ENCODE assay signal across 19 cellular contexts in genomic region chr6:39893286-39893685, GRCh38. TPM values are rescaled to one million over a fixed set of nuclear protein-coding genes. Genes with fewer than 3 reads are reported as not detected.
"Had no signal": no experiment of that assay in that cellular context is flagged by ENCODE, and none has a peak within 500 bp of the region (broad histone marks: within the 10 kb centered on the region; RNA-seq: fewer than 3 reads in every experiment).

No MANE protein-coding gene starts in this region.

- DNase-seq: activated CD4-positive, alpha-beta memory T cell treated with anti-CD3 and anti-CD28 coated beads, Interleukin-2, amount 10 ng/mL, durations not matched to agents 7 days and 5 days; activated CD4-positive, alpha-beta T cell treated with anti-CD3 and anti-CD28 coated beads for 36 hours; activated CD4-positive, alpha-beta T cell treated with anti-CD3 and anti-CD28 coated beads, Interleukin-2, amount 50 U/mL, for 1 hour; activated naive CD4-positive, alpha-beta T cell; activated T-cell treated with anti-CD3 and anti-CD28 coated beads, Interleukin-2, amount 50 U/mL, for 72 hours; central memory CD4-positive, alpha-beta T cell; Kasumi-1; NCI-H1436 treated with DMSO at 0.1 percent for 48 hours; NCI-H187 treated with DMSO at 0.1 percent for 48 hours; NCI-H2171 treated with DMSO at 0.1 percent for 48 hours; Right ventricle myocardium superior; SK-N-SH; T-helper 1 cell had no signal

- H3K36me3 ChIP-seq: SJCRH30, WERI-Rb-1 had no signal

- H3K9me3 ChIP-seq: ascending aorta, body of pancreas, SJCRH30, SK-N-SH had no signal

- ATAC-seq: activated CD4-positive, alpha-beta T cell treated with anti-CD3 and anti-CD28 coated beads for 36 hours; activated naive CD8-positive, alpha-beta T cell treated with anti-CD3 and anti-CD28 coated beads, Interleukin-2, amount 50 U/mL, for 24 hours had no signal

- H3K27me3 ChIP-seq: ascending aorta, body of pancreas, SJCRH30 had no signal

- H3K27ac ChIP-seq: body of pancreas, RWPE1, SJCRH30, WERI-Rb-1 had no signal

- H3K4me3 ChIP-seq: ascending aorta, body of pancreas, SJCRH30 had no signal

RNA-seq across cellular contexts. Expression of gene MOCS1, which starts 41.0 kb away (rescaled TPM):
- total RNA-seq: activated CD4-positive, alpha-beta memory T cell treated with anti-CD3 and anti-CD28 coated beads, Interleukin-2, amount 10 ng/mL, durations not matched to agents 7 days and 5 days had no signal
